Comparison of ENCODE assay signal across 16 cellular contexts in the genomic region with DNA sequence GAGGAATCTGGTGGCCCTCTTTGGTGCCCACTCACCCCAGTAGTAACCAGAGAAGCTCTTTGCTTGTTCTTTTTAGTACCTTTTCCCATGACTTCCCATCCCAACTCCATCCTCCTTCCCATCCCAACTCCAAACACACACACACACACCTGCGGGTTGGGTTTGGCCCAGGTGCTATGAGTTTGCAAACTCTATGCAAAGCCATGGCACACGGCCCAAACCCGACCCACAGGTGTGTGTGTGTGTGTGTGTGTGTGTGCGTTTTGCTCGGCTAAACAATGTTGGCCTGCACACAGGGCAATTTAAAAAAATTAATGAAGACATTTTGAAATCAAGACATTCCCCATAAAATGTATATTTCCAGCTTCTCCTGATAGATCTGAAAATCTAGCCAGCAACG.
A peak's percentile ranks its signal among the peaks of the same experiment; 100 is the strongest.
DNase-seq lines count a peak whose midpoint lies in the region; ATAC-seq and TF ChIP-seq lines count a peak whose summit lies in the region.
"Had no signal": no experiment of that assay in that cellular context is flagged by ENCODE, and none has a peak within 500 bp of the region (broad histone marks: within the 10 kb centered on the region; RNA-seq: fewer than 3 reads in every experiment).

No MANE protein-coding gene starts in this region.

- DNase-seq in activated naive CD4-positive, alpha-beta T cell (lab: John Stamatoyannopoulos, UW): no peak
- peak; percentile 82 to 93 for DNase-seq in NCI-H526 (lab: John Stamatoyannopoulos, UW)
- DNase-seq in thyroid gland: peak; percentile 61 to 80
- DNase-seq in Calu3: no peak
- DNase-seq in mucosa of descending colon: no peak
- DNase-seq: CD4-positive, alpha-beta T cell; EL; H9; IMR-90; Kasumi-1; NCI-H1105 had no signal

- no peak overlapping the region for H3K27ac ChIP-seq in neural cell (ENCODE audit: low read length)
- no peak overlapping the region for H3K27ac ChIP-seq in thyroid gland
- H3K27ac ChIP-seq: HL-60 had no signal

- no peaks in the 10 kb centered on the region for H3K9me2 ChIP-seq in neural cell (ENCODE audit: insufficient read depth, low read length)

- 55 to 66% methylated on average over 6 of the region's 6 CpGs for WGBS in thyroid gland, 2 donors

- no peaks in the 10 kb centered on the region for H3K36me3 Mint-ChIP-seq in activated naive CD4-positive, alpha-beta T cell treated with anti-CD3 and anti-CD28 coated beads, Interleukin-2, amount 50 U/mL, for 24 hours
- peaks cover 6% of the 10 kb centered on the region for H3K36me3 Mint-ChIP-seq in Calu3 (ENCODE audit: insufficient read depth, unreplicated experiment)

- H3K36me3 ChIP-seq in neural cell (ENCODE audit: insufficient read depth, low read length) (no peaks in the 10 kb centered on the region), thyroid gland (no peaks in the 10 kb centered on the region), mucosa of descending colon (ENCODE audit: low read depth) (no peaks in the 10 kb centered on the region)

- H3K4me3 ChIP-seq in neural cell (ENCODE audit: low read length) (peak overlapping the region; percentile 29), thyroid gland (replicated peaks in 1 of 3) (no peak overlapping the region), mucosa of descending colon (no peak overlapping the region)

- H3K27me3 Mint-ChIP-seq in activated naive CD4-positive, alpha-beta T cell treated with anti-CD3 and anti-CD28 coated beads, Interleukin-2, amount 50 U/mL, for 24 hours: no peaks in the 10 kb centered on the region
- peaks cover 48% of the 10 kb centered on the region for H3K27me3 Mint-ChIP-seq in Calu3 (ENCODE audit: unreplicated experiment)
- H3K27me3 Mint-ChIP-seq: CD4-positive, alpha-beta T cell had no signal

- ATAC-seq in HG03342 (IDR thresholded peaks at IDR 0.05; ENCODE audit: unreplicated experiment) (no peak), mucosa of descending colon (no peak)
- ATAC-seq: Panc1 had no signal

- no peaks in the 10 kb centered on the region for H3K4me1 Mint-ChIP-seq in activated naive CD4-positive, alpha-beta T cell treated with anti-CD3 and anti-CD28 coated beads, Interleukin-2, amount 50 U/mL, for 24 hours
- H3K4me1 Mint-ChIP-seq in Calu3 (ENCODE audit: low read depth, unreplicated experiment): peaks cover 12% of the 10 kb centered on the region

- TF ChIP-seq CTCF in neural cell (IDR thresholded peaks at IDR 0.05; ENCODE audit: poor library complexity, severe bottlenecking): no peak
- no peak for TF ChIP-seq CTCF in thyroid gland (IDR thresholded peaks at IDR 0.05)
- no peak for TF ChIP-seq CTCF in Calu3 (IDR thresholded peaks at IDR 0.05; ENCODE audit: unreplicated experiment)
- no peak for TF ChIP-seq CTCF in mucosa of descending colon (IDR thresholded peaks at IDR 0.05)

- no peak overlapping the region for H3K9ac ChIP-seq in neural cell (ENCODE audit: low read length)

- H3K9me3 Mint-ChIP-seq in activated naive CD4-positive, alpha-beta T cell treated with anti-CD3 and anti-CD28 coated beads, Interleukin-2, amount 50 U/mL, for 24 hours: no peaks in the 10 kb centered on the region
- no peaks in the 10 kb centered on the region for H3K9me3 Mint-ChIP-seq in Calu3 (ENCODE audit: low read depth, unreplicated experiment)
- H3K9me3 Mint-ChIP-seq: CD4-positive, alpha-beta T cell; H9 had no signal

- no TSS peak for BruUV-seq in Calu3 (replicated peaks; lab: Mats Ljungman, UMichigan)

- no peaks in the 10 kb centered on the region for H3F3A ChIP-seq in neural cell (ENCODE audit: insufficient read depth, low read length, poor library complexity, severe bottlenecking)

- TF ChIP-seq RAD21 in neural cell (conservative IDR thresholded peaks at IDR 0.05): no peak

- H3K4me3 Mint-ChIP-seq in activated naive CD4-positive, alpha-beta T cell treated with anti-CD3 and anti-CD28 coated beads, Interleukin-2, amount 50 U/mL, for 24 hours: no peak overlapping the region
- H3K4me3 Mint-ChIP-seq in Calu3 (ENCODE audit: low read depth, unreplicated experiment): no peak overlapping the region
- H3K4me3 Mint-ChIP-seq: CD4-positive, alpha-beta T cell; H9 had no signal

- peak overlapping the region; percentile 53 for H3K27ac Mint-ChIP-seq in activated naive CD4-positive, alpha-beta T cell treated with anti-CD3 and anti-CD28 coated beads, Interleukin-2, amount 50 U/mL, for 24 hours
- no peak overlapping the region for H3K27ac Mint-ChIP-seq in Calu3 (ENCODE audit: unreplicated experiment)
- H3K27ac Mint-ChIP-seq: CD4-positive, alpha-beta T cell; H9 had no signal

- intact Hi-C loops in thyroid gland (cut with DNase I) (no loop called here), Calu3 (cut with micrococcal nuclease; ENCODE audit: unreplicated experiment) (no loop called here), mucosa of descending colon (cut with DNase I, micrococcal nuclease) (no loop called here)

- CTCF ChIA-PET in Calu3 (lab: Charles Lee): interaction anchor here (0.7 to 0.8 kb wide), 2 partner anchors 15 to 387 kb away, joined by 3 to 4 read pairs; no protein-coding TSS in a partner anchor

- no peak for TF ChIP-seq POLR2A in thyroid gland (IDR thresholded peaks at IDR 0.05)

- TF ChIP-seq EP300 in neural cell (conservative IDR thresholded peaks at IDR 0.05; ENCODE audit: poor library complexity, severe bottlenecking): no peak

- no peak overlapping the region for H2AFZ ChIP-seq in neural cell (ENCODE audit: low read depth, low read length)

- H4K20me1 ChIP-seq in neural cell (ENCODE audit: insufficient read depth): no peaks in the 10 kb centered on the region

- H3K27me3 ChIP-seq in neural cell (ENCODE audit: insufficient read depth, low read depth, low read length): peaks cover 6% of the 10 kb centered on the region
- no peaks in the 10 kb centered on the region for H3K27me3 ChIP-seq in thyroid gland

- H3K79me2 ChIP-seq in neural cell (replicated peaks; ENCODE audit: insufficient read depth, low read length): no peaks in the 10 kb centered on the region

- H3K9me3 ChIP-seq in neural cell (ENCODE audit: low read length) (no peaks in the 10 kb centered on the region), thyroid gland (no peaks in the 10 kb centered on the region), mucosa of descending colon (no peaks in the 10 kb centered on the region)

- peaks cover 8 to 37% of the 10 kb centered on the region in 2 donors for H3K4me1 ChIP-seq in thyroid gland
- H3K4me1 ChIP-seq in mucosa of descending colon (ENCODE audit: low read depth): no peaks in the 10 kb centered on the region

- no peak overlapping the region for H3K4me2 ChIP-seq in neural cell (ENCODE audit: low read length)

TF ChIP-seq in neural cell, 6 proteins besides CTCF, POLR2A, EP300 and RAD21:
- TF ChIP-seq POLR2AphosphoS5 (IDR thresholded peaks at IDR 0.05) (no peak), TAF1 (IDR thresholded peaks at IDR 0.05; ENCODE audit: low read depth) (no peak), MXI1 (conservative IDR thresholded peaks at IDR 0.05; ENCODE audit: poor library complexity, severe bottlenecking) (no peak), EZH2 (IDR thresholded peaks at IDR 0.05; ENCODE audit: borderline replicate concordance, insufficient read depth, low read length, poor library complexity, severe bottlenecking) (no peak), REST (IDR thresholded peaks at IDR 0.05; ENCODE audit: borderline replicate concordance) (no peak), SMC3 (conservative IDR thresholded peaks at IDR 0.05; ENCODE audit: poor library complexity) (no peak)

Comparison
In these comparisons a context has a peak if more than half of its experiments do, and no peak if none do; other contexts are left out.
1. DNase-seq: peak in NCI-H526 (2 of 2) and thyroid gland (2 of 2); none in activated naive CD4-positive, alpha-beta T cell (0 of 4), Calu3 (single experiment) and mucosa of descending colon (0 of 3).